1 cellular context compared by ENCODE assay signal in the genomic region with DNA sequence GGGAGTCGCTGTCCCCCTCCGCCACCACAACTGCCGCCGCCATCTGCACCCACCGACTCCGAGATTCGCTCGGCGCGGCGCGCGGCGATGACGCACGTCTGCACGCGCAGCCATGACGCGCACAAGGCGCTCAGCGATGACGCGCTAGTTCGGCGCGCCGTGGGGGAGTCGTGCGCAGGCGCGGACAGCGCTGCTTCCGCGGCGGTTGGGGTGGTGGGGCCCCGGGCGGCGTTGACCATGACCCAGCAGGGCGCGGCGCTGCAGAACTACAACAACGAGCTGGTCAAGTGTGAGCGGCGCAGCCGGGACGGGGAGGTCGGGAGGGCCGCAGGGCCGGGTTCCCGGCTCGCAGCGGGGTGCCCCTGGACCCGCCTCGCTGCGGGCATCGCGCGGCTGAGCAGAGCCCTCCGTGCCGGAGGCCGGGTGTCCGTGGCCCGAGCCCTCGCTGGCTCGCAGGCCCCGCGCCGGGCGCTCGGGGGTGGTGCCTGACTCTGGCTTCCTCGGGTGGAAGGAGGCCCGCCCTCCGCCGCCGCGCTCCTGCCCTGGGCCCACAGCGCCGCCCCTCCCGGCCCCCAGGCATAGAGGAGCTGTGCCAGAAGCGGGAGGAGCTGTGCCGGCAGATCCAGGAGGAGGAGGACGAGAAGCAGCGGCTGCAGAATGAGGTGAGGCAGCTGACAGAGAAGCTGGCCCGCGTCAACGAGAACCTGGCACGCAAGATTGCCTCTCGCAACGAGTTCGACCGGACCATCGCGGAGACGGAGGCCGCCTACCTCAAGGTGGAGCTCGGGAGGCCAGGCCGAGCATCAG.
TF ChIP-seq lines count a peak whose summit lies in the region.

A gene with protein sequence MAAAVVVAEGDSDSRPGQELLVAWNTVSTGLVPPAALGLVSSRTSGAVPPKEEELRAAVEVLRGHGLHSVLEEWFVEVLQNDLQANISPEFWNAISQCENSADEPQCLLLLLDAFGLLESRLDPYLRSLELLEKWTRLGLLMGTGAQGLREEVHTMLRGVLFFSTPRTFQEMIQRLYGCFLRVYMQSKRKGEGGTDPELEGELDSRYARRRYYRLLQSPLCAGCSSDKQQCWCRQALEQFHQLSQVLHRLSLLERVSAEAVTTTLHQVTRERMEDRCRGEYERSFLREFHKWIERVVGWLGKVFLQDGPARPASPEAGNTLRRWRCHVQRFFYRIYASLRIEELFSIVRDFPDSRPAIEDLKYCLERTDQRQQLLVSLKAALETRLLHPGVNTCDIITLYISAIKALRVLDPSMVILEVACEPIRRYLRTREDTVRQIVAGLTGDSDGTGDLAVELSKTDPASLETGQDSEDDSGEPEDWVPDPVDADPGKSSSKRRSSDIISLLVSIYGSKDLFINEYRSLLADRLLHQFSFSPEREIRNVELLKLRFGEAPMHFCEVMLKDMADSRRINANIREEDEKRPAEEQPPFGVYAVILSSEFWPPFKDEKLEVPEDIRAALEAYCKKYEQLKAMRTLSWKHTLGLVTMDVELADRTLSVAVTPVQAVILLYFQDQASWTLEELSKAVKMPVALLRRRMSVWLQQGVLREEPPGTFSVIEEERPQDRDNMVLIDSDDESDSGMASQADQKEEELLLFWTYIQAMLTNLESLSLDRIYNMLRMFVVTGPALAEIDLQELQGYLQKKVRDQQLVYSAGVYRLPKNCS (minus strand): TSS at position 71 of the 807 bp plus-strand sequence. CDS start 28 bp downstream, at position 43.
A gene with protein sequence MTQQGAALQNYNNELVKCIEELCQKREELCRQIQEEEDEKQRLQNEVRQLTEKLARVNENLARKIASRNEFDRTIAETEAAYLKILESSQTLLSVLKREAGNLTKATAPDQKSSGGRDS (plus strand): TSS at position 187 of the 807 bp plus-strand sequence. CDS start 51 bp downstream, at position 238.

TF ChIP-seq in WTC11, 78 proteins besides CTCF, POLR2A, EP300 and RAD21 (continued from another document and continues in another):
- TF ChIP-seq, protein P1, sequence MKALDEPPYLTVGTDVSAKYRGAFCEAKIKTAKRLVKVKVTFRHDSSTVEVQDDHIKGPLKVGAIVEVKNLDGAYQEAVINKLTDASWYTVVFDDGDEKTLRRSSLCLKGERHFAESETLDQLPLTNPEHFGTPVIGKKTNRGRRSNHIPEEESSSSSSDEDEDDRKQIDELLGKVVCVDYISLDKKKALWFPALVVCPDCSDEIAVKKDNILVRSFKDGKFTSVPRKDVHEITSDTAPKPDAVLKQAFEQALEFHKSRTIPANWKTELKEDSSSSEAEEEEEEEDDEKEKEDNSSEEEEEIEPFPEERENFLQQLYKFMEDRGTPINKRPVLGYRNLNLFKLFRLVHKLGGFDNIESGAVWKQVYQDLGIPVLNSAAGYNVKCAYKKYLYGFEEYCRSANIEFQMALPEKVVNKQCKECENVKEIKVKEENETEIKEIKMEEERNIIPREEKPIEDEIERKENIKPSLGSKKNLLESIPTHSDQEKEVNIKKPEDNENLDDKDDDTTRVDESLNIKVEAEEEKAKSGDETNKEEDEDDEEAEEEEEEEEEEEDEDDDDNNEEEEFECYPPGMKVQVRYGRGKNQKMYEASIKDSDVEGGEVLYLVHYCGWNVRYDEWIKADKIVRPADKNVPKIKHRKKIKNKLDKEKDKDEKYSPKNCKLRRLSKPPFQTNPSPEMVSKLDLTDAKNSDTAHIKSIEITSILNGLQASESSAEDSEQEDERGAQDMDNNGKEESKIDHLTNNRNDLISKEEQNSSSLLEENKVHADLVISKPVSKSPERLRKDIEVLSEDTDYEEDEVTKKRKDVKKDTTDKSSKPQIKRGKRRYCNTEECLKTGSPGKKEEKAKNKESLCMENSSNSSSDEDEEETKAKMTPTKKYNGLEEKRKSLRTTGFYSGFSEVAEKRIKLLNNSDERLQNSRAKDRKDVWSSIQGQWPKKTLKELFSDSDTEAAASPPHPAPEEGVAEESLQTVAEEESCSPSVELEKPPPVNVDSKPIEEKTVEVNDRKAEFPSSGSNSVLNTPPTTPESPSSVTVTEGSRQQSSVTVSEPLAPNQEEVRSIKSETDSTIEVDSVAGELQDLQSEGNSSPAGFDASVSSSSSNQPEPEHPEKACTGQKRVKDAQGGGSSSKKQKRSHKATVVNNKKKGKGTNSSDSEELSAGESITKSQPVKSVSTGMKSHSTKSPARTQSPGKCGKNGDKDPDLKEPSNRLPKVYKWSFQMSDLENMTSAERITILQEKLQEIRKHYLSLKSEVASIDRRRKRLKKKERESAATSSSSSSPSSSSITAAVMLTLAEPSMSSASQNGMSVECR (CRISPR knock-in tag; IDR thresholded peaks at IDR 0.05; ENCODE audit: borderline replicate concordance) = peak; percentile 85; the same call in 1 of the 2 replicates
- peak; percentile 91 for TF ChIP-seq ESRRA (CRISPR knock-in tag; IDR thresholded peaks at IDR 0.05; ENCODE audit: borderline replicate concordance)
- TF ChIP-seq CREM (CRISPR knock-in tag; IDR thresholded peaks at IDR 0.05) = peak; percentile 100
- TF ChIP-seq NFE2L1 (CRISPR knock-in tag; IDR thresholded peaks at IDR 0.05) = no peak
- TF ChIP-seq CBFB (CRISPR knock-in tag; IDR thresholded peaks at IDR 0.05; ENCODE audit: low read depth) = peak; percentile 97
- TF ChIP-seq, protein P2, sequence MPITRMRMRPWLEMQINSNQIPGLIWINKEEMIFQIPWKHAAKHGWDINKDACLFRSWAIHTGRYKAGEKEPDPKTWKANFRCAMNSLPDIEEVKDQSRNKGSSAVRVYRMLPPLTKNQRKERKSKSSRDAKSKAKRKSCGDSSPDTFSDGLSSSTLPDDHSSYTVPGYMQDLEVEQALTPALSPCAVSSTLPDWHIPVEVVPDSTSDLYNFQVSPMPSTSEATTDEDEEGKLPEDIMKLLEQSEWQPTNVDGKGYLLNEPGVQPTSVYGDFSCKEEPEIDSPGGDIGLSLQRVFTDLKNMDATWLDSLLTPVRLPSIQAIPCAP (CRISPR knock-in tag; IDR thresholded peaks at IDR 0.05) = 0 out of 2 replicates have a peak, but pooled peaks have one; percentile 42
- TF ChIP-seq JUN (CRISPR knock-in tag; IDR thresholded peaks at IDR 0.05) = peak; percentile 60; the same call in 1 of the 2 replicates
- no peak for TF ChIP-seq FOXJ3 (CRISPR knock-in tag; IDR thresholded peaks at IDR 0.05; ENCODE audit: borderline replicate concordance)
- no peak for TF ChIP-seq SOX15 (CRISPR knock-in tag; IDR thresholded peaks at IDR 0.05)
- TF ChIP-seq, protein P3, sequence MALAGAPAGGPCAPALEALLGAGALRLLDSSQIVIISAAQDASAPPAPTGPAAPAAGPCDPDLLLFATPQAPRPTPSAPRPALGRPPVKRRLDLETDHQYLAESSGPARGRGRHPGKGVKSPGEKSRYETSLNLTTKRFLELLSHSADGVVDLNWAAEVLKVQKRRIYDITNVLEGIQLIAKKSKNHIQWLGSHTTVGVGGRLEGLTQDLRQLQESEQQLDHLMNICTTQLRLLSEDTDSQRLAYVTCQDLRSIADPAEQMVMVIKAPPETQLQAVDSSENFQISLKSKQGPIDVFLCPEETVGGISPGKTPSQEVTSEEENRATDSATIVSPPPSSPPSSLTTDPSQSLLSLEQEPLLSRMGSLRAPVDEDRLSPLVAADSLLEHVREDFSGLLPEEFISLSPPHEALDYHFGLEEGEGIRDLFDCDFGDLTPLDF (CRISPR knock-in tag; IDR thresholded peaks at IDR 0.05) = 0 out of 2 replicates have a peak, but pooled peaks have one; percentile 27
- TF ChIP-seq, protein P4, sequence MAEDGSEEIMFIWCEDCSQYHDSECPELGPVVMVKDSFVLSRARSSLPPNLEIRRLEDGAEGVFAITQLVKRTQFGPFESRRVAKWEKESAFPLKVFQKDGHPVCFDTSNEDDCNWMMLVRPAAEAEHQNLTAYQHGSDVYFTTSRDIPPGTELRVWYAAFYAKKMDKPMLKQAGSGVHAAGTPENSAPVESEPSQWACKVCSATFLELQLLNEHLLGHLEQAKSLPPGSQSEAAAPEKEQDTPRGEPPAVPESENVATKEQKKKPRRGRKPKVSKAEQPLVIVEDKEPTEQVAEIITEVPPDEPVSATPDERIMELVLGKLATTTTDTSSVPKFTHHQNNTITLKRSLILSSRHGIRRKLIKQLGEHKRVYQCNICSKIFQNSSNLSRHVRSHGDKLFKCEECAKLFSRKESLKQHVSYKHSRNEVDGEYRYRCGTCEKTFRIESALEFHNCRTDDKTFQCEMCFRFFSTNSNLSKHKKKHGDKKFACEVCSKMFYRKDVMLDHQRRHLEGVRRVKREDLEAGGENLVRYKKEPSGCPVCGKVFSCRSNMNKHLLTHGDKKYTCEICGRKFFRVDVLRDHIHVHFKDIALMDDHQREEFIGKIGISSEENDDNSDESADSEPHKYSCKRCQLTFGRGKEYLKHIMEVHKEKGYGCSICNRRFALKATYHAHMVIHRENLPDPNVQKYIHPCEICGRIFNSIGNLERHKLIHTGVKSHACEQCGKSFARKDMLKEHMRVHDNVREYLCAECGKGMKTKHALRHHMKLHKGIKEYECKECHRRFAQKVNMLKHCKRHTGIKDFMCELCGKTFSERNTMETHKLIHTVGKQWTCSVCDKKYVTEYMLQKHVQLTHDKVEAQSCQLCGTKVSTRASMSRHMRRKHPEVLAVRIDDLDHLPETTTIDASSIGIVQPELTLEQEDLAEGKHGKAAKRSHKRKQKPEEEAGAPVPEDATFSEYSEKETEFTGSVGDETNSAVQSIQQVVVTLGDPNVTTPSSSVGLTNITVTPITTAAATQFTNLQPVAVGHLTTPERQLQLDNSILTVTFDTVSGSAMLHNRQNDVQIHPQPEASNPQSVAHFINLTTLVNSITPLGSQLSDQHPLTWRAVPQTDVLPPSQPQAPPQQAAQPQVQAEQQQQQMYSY (CRISPR knock-in tag; IDR thresholded peaks at IDR 0.05) = peak; percentile 53; the same call in 1 of the 2 replicates
- TF ChIP-seq ZNF263 (CRISPR knock-in tag; IDR thresholded peaks at IDR 0.05; ENCODE audit: low read depth) = 0 out of 2 replicates have a peak, but pooled peaks have one; percentile 59
- TF ChIP-seq, protein P5, sequence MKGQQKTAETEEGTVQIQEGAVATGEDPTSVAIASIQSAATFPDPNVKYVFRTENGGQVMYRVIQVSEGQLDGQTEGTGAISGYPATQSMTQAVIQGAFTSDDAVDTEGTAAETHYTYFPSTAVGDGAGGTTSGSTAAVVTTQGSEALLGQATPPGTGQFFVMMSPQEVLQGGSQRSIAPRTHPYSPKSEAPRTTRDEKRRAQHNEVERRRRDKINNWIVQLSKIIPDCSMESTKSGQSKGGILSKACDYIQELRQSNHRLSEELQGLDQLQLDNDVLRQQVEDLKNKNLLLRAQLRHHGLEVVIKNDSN (CRISPR knock-in tag; IDR thresholded peaks at IDR 0.05) = peak; percentile 51; the same call in 1 of the 2 replicates
- TF ChIP-seq ZBTB21 (CRISPR knock-in tag; IDR thresholded peaks at IDR 0.05; ENCODE audit: borderline replicate concordance) = peak; percentile 95
- TF ChIP-seq, protein P6, sequence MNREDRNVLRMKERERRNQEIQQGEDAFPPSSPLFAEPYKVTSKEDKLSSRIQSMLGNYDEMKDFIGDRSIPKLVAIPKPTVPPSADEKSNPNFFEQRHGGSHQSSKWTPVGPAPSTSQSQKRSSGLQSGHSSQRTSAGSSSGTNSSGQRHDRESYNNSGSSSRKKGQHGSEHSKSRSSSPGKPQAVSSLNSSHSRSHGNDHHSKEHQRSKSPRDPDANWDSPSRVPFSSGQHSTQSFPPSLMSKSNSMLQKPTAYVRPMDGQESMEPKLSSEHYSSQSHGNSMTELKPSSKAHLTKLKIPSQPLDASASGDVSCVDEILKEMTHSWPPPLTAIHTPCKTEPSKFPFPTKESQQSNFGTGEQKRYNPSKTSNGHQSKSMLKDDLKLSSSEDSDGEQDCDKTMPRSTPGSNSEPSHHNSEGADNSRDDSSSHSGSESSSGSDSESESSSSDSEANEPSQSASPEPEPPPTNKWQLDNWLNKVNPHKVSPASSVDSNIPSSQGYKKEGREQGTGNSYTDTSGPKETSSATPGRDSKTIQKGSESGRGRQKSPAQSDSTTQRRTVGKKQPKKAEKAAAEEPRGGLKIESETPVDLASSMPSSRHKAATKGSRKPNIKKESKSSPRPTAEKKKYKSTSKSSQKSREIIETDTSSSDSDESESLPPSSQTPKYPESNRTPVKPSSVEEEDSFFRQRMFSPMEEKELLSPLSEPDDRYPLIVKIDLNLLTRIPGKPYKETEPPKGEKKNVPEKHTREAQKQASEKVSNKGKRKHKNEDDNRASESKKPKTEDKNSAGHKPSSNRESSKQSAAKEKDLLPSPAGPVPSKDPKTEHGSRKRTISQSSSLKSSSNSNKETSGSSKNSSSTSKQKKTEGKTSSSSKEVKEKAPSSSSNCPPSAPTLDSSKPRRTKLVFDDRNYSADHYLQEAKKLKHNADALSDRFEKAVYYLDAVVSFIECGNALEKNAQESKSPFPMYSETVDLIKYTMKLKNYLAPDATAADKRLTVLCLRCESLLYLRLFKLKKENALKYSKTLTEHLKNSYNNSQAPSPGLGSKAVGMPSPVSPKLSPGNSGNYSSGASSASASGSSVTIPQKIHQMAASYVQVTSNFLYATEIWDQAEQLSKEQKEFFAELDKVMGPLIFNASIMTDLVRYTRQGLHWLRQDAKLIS (CRISPR knock-in tag; IDR thresholded peaks at IDR 0.05; ENCODE audit: borderline replicate concordance) = no peak
- peak; percentile 99 for TF ChIP-seq FOXK1 (CRISPR knock-in tag; IDR thresholded peaks at IDR 0.05)
- peak; percentile 86; the same call in 1 of the 2 replicates for TF ChIP-seq MYBL2 (CRISPR knock-in tag; IDR thresholded peaks at IDR 0.05)
- TF ChIP-seq, protein P7, sequence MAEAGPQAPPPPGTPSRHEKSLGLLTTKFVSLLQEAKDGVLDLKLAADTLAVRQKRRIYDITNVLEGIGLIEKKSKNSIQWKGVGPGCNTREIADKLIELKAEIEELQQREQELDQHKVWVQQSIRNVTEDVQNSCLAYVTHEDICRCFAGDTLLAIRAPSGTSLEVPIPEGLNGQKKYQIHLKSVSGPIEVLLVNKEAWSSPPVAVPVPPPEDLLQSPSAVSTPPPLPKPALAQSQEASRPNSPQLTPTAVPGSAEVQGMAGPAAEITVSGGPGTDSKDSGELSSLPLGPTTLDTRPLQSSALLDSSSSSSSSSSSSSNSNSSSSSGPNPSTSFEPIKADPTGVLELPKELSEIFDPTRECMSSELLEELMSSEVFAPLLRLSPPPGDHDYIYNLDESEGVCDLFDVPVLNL (CRISPR knock-in tag; IDR thresholded peaks at IDR 0.05; ENCODE audit: borderline replicate concordance, low read depth) = no peak
- TF ChIP-seq, protein P8, sequence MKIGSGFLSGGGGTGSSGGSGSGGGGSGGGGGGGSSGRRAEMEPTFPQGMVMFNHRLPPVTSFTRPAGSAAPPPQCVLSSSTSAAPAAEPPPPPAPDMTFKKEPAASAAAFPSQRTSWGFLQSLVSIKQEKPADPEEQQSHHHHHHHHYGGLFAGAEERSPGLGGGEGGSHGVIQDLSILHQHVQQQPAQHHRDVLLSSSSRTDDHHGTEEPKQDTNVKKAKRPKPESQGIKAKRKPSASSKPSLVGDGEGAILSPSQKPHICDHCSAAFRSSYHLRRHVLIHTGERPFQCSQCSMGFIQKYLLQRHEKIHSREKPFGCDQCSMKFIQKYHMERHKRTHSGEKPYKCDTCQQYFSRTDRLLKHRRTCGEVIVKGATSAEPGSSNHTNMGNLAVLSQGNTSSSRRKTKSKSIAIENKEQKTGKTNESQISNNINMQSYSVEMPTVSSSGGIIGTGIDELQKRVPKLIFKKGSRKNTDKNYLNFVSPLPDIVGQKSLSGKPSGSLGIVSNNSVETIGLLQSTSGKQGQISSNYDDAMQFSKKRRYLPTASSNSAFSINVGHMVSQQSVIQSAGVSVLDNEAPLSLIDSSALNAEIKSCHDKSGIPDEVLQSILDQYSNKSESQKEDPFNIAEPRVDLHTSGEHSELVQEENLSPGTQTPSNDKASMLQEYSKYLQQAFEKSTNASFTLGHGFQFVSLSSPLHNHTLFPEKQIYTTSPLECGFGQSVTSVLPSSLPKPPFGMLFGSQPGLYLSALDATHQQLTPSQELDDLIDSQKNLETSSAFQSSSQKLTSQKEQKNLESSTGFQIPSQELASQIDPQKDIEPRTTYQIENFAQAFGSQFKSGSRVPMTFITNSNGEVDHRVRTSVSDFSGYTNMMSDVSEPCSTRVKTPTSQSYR (CRISPR knock-in tag; IDR thresholded peaks at IDR 0.05) = peak; percentile 70; the same call in 1 of the 2 replicates
- TF ChIP-seq ZNF219 (CRISPR knock-in tag; IDR thresholded peaks at IDR 0.05; ENCODE audit: borderline replicate concordance) = no peak
